ENCODE assay signal across 8 cellular contexts in the genomic region with DNA sequence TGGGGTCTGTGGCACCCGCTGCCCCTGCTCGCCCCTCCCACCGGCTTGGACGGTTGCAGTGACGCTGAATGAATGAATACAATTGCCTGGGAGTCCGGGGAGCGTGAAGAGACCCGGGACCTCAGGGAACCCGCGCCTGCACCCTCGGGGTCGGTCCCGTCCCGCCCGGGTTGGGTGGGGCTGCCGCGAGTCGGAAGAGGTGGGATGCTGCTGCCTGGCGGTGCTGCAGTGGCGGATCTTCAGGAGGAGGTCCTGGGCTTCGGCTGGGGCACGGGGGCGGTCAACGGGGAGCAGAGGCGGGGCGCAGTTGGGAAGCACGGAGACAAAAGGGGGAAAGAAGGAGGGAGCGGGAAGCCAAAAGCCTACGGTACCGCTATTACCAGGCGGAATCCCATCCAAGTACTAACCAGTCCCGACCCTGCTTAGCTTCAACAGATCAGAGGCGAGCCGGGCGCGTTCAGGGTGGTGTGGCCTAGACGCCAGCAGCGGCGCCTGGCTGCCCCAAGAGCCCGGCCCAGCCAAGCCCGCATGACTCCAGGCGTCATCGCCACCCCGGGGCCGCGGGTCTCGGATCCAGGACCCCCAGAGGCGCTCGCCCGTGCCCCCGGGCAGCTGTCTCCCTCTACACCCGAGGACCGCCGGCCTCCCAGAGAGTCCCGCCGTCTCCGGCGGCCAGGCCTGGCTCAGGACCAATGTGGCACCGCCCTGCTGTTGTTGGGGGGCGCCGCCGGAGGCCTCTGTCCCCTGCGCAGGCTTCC.
A peak's percentile ranks its signal among the peaks of the same experiment; 100 is the strongest.
DNase-seq lines count a peak whose midpoint lies in the region; ATAC-seq and TF ChIP-seq lines count a peak whose summit lies in the region.
"Not testable (repeated sequence)": the region's sequence is repeated elsewhere in the genome, so short reads cannot be mapped to it uniquely, and the experiment has no call there.

No MANE protein-coding gene starts in this region.

- H3K27ac ChIP-seq in CD8-positive, alpha-beta memory T cell (ENCODE audit: low read depth, low read length) = peak overlapping the region; percentile 67

- CTCF ChIA-PET in CD8-positive, alpha-beta memory T cell (lab: Charles Lee) = interaction anchor here (1.4 to 1.7 kb wide), 2 partner anchors 36 to 1016 kb away, joined by 4 to 6 read pairs; no protein-coding TSS in a partner anchor

- peak overlapping the region; percentile 68 to 94 (median 78) for H3K4me3 Mint-ChIP-seq in CD8-positive, alpha-beta memory T cell
- peak overlapping the region; percentile 81 for H3K4me3 Mint-ChIP-seq in activated naive CD4-positive, alpha-beta T cell treated with anti-CD3 and anti-CD28 coated beads, Interleukin-2, amount 50 U/mL, for 24 hours

- H3K9me3 ChIP-seq in CD8-positive, alpha-beta memory T cell (ENCODE audit: low read length); mononuclear cell (ENCODE audit: low read depth, low read length): not testable (repeated sequence)

- peaks cover 31 to 41% of the 10 kb centered on the region in 2 donors for H3K27me3 Mint-ChIP-seq in CD8-positive, alpha-beta memory T cell
- H3K27me3 Mint-ChIP-seq in activated naive CD4-positive, alpha-beta T cell treated with anti-CD3 and anti-CD28 coated beads, Interleukin-2, amount 50 U/mL, for 24 hours = peaks cover 43% of the 10 kb centered on the region

- peak; percentile 63 to 87 (median 76) for DNase-seq in CD8-positive, alpha-beta memory T cell
- DNase-seq in RPMI8226 (peak; percentile 87), fibroblast of pulmonary artery (ENCODE audit: low read depth) (peak; percentile 75)
- peak; percentile 74 for DNase-seq in stimulated activated CD8-positive, alpha-beta memory T cell treated with anti-CD3 and anti-CD28 coated beads, Interleukin-15, amount 100 ng/mL, for 24 hours (ENCODE audit: low read depth)

- not testable (repeated sequence) for H3K27me3 ChIP-seq in CD8-positive, alpha-beta memory T cell (ENCODE audit: insufficient read depth, low read length, poor library complexity, severe bottlenecking)
- peaks cover 44% of the 10 kb centered on the region for H3K27me3 ChIP-seq in mononuclear cell (ENCODE audit: insufficient read depth, low read length)

- peak overlapping the region; percentile 52 to 97 (median 82) for H3K27ac Mint-ChIP-seq in CD8-positive, alpha-beta memory T cell
- H3K27ac Mint-ChIP-seq in activated naive CD4-positive, alpha-beta T cell treated with anti-CD3 and anti-CD28 coated beads, Interleukin-2, amount 50 U/mL, for 24 hours = not testable (repeated sequence)

- not testable (repeated sequence) for H3K36me3 Mint-ChIP-seq in CD8-positive, alpha-beta memory T cell; activated naive CD4-positive, alpha-beta T cell treated with anti-CD3 and anti-CD28 coated beads, Interleukin-2, amount 50 U/mL, for 24 hours

- not testable (repeated sequence) for H3K9me3 Mint-ChIP-seq in CD8-positive, alpha-beta memory T cell; activated naive CD4-positive, alpha-beta T cell treated with anti-CD3 and anti-CD28 coated beads, Interleukin-2, amount 50 U/mL, for 24 hours

- not testable (repeated sequence) for TF ChIP-seq CTCF in fibroblast of pulmonary artery (IDR thresholded peaks at IDR 0.05; ENCODE audit: low read length, missing control alignments)

- peaks cover 26% of the 10 kb centered on the region for H3K4me1 ChIP-seq in CD8-positive, alpha-beta memory T cell (ENCODE audit: insufficient read depth, low read length)
- peaks cover 44% of the 10 kb centered on the region for H3K4me1 ChIP-seq in mononuclear cell (ENCODE audit: insufficient read depth, low read length)

- ATAC-seq in GM19397 (IDR thresholded peaks at IDR 0.05; ENCODE audit: unreplicated experiment) (peak; percentile 99), HG03097 (IDR thresholded peaks at IDR 0.05; ENCODE audit: low FRiP score, unreplicated experiment) (peak; percentile 100)

- H3K4me3 ChIP-seq in CD8-positive, alpha-beta memory T cell (ENCODE audit: low read length) = peak overlapping the region; percentile 55
- H3K4me3 ChIP-seq in fibroblast of pulmonary artery (replicated peaks; ENCODE audit: low read depth, low read length) (peak overlapping the region; percentile 63), mononuclear cell (ENCODE audit: low read length) (peak overlapping the region; percentile 61)

- POLR2A ChIA-PET in CD8-positive, alpha-beta memory T cell (lab: Charles Lee) = interaction anchor here (1.4 kb wide), 1 partner anchor 1015 kb away, joined by 4 read pairs; no protein-coding TSS in a partner anchor

- H3K4me1 Mint-ChIP-seq in CD8-positive, alpha-beta memory T cell = peaks cover 30 to 40% (median 33%) of the 10 kb centered on the region in 3 donors
- H3K4me1 Mint-ChIP-seq in activated naive CD4-positive, alpha-beta T cell treated with anti-CD3 and anti-CD28 coated beads, Interleukin-2, amount 50 U/mL, for 24 hours = peaks cover 28% of the 10 kb centered on the region

- H3K36me3 ChIP-seq in CD8-positive, alpha-beta memory T cell (ENCODE audit: insufficient read depth, low read length) = not testable (repeated sequence)

Comparison
In these comparisons a context has a peak if more than half of its experiments do, and no peak if none do; other contexts are left out.
1. Peak in every context shown above with its lines: DNase-seq, ATAC-seq, H3K4me3 ChIP-seq and H3K27ac ChIP-seq.